ENCODE assay signal across 9 cellular contexts in genomic region chr7:77933394-77933793, GRCh38.
DNase-seq lines count a peak whose midpoint lies in the region; ATAC-seq and TF ChIP-seq lines count a peak whose summit lies in the region.
"Had no signal": no experiment of that assay in that cellular context is flagged by ENCODE, and none has a peak within 500 bp of the region (broad histone marks: within the 10 kb centered on the region; RNA-seq: fewer than 3 reads in every experiment).

No MANE protein-coding gene starts in this region.

- H3K27me3 ChIP-seq in left ventricle myocardium inferior (ENCODE audit: low read depth): no peaks in the 10 kb centered on the region

- no peaks in the 10 kb centered on the region for H3K9me3 ChIP-seq in left ventricle myocardium inferior (replicated peaks)

- peaks cover 8% of the 10 kb centered on the region for H3K36me3 Mint-ChIP-seq in activated naive CD8-positive, alpha-beta T cell
- H3K36me3 Mint-ChIP-seq in activated naive CD8-positive, alpha-beta T cell treated with anti-CD3 and anti-CD28 coated beads, Interleukin-2, amount 50 U/mL, for 24 hours (ENCODE audit: low read depth): peaks cover 11% of the 10 kb centered on the region

- no peak overlapping the region for H3K4me3 ChIP-seq in fibroblast of pulmonary artery (replicated peaks; ENCODE audit: low read depth, low read length)
- H3K4me3 ChIP-seq in left ventricle myocardium inferior: no peak overlapping the region

- peak overlapping the region; percentile 18 for H3K27ac Mint-ChIP-seq in activated naive CD8-positive, alpha-beta T cell
- no peak overlapping the region for H3K27ac Mint-ChIP-seq in activated naive CD8-positive, alpha-beta T cell treated with anti-CD3 and anti-CD28 coated beads, Interleukin-2, amount 50 U/mL, for 24 hours

- intact Hi-C loops in left ventricle myocardium inferior (cut with micrococcal nuclease): no loop called here

- CTCF ChIA-PET in RWPE1 (lab: Yijun Ruan, JAX): no interaction called here

- no peaks in the 10 kb centered on the region for H3K9me3 Mint-ChIP-seq in activated naive CD8-positive, alpha-beta T cell (ENCODE audit: low read depth)
- H3K9me3 Mint-ChIP-seq in activated naive CD8-positive, alpha-beta T cell treated with anti-CD3 and anti-CD28 coated beads, Interleukin-2, amount 50 U/mL, for 24 hours: no peaks in the 10 kb centered on the region

- no peak for DNase-seq in activated naive CD8-positive, alpha-beta T cell treated with anti-CD3 and anti-CD28 coated beads, Interleukin-2, amount 50 U/mL, for 24 hours
- DNase-seq in RWPE1 (ENCODE audit: low spot score) (peak; percentile 37), fibroblast of pulmonary artery (ENCODE audit: low read depth) (peak; percentile 51), left ventricle myocardium inferior (no peak), occipital lobe (lab: John Stamatoyannopoulos, UW) (no peak)
- DNase-seq: WERI-Rb-1 had no signal

- POLR2A ChIA-PET in RWPE1 (lab: Yijun Ruan, JAX; ENCODE audit: low non-redundant PET): no interaction called here

- no peaks in the 10 kb centered on the region for H3K27me3 Mint-ChIP-seq in activated naive CD8-positive, alpha-beta T cell
- no peaks in the 10 kb centered on the region for H3K27me3 Mint-ChIP-seq in activated naive CD8-positive, alpha-beta T cell treated with anti-CD3 and anti-CD28 coated beads, Interleukin-2, amount 50 U/mL, for 24 hours

- H3K36me3 ChIP-seq in left ventricle myocardium inferior: no peaks in the 10 kb centered on the region
- H3K36me3 ChIP-seq: WERI-Rb-1 had no signal

- ATAC-seq in activated naive CD8-positive, alpha-beta T cell treated with anti-CD3 and anti-CD28 coated beads, Interleukin-2, amount 50 U/mL, for 24 hours: no peak
- ATAC-seq in GM21381 (IDR thresholded peaks at IDR 0.05; ENCODE audit: unreplicated experiment): no peak
- ATAC-seq in GM19035 (IDR thresholded peaks at IDR 0.05; ENCODE audit: unreplicated experiment): no peak

- no peak overlapping the region for H3K4me3 Mint-ChIP-seq in activated naive CD8-positive, alpha-beta T cell
- H3K4me3 Mint-ChIP-seq in activated naive CD8-positive, alpha-beta T cell treated with anti-CD3 and anti-CD28 coated beads, Interleukin-2, amount 50 U/mL, for 24 hours: no peak overlapping the region

- TF ChIP-seq CTCF in RWPE1 (conservative IDR thresholded peaks at IDR 0.05; ENCODE audit: low read depth) (no peak), fibroblast of pulmonary artery (IDR thresholded peaks at IDR 0.05; ENCODE audit: low read length, missing control alignments) (no peak), left ventricle myocardium inferior (IDR thresholded peaks at IDR 0.05; ENCODE audit: borderline replicate concordance) (no peak)

- no peaks in the 10 kb centered on the region for H3K4me1 ChIP-seq in left ventricle myocardium inferior

- H3K4me1 Mint-ChIP-seq in activated naive CD8-positive, alpha-beta T cell (ENCODE audit: low read depth): peaks cover 6% of the 10 kb centered on the region
- H3K4me1 Mint-ChIP-seq in activated naive CD8-positive, alpha-beta T cell treated with anti-CD3 and anti-CD28 coated beads, Interleukin-2, amount 50 U/mL, for 24 hours: peaks cover 5% of the 10 kb centered on the region

- H3K27ac ChIP-seq in RWPE1: no peak overlapping the region
- H3K27ac ChIP-seq in left ventricle myocardium inferior (replicated peaks): no peak overlapping the region
- H3K27ac ChIP-seq: WERI-Rb-1 had no signal

Comparison
In these comparisons a context has a peak if more than half of its experiments do, and no peak if none do; other contexts are left out.
1. DNase-seq: peak in RWPE1 (single experiment) and fibroblast of pulmonary artery (single experiment); none in activated naive CD8-positive, alpha-beta T cell treated with anti-CD3 and anti-CD28 coated beads, Interleukin-2, amount 50 U/mL, for 24 hours (single experiment), left ventricle myocardium inferior (single experiment) and occipital lobe (single experiment).